ENCODE assay signal across 1 cellular context in genomic region chr2:108193251-108193650, GRCh38.
TF ChIP-seq lines count a peak whose summit lies in the region.

No MANE protein-coding gene starts in this region.

TF ChIP-seq in HepG2, 621 proteins besides CTCF, POLR2A, EP300 and RAD21 (continued from another document and continues in another):
- no peak for TF ChIP-seq SIN3B (IDR thresholded peaks at IDR 0.05; ENCODE audit: low read length)
- TF ChIP-seq BORCS8-MEF2B (CRISPR knock-in tag; IDR thresholded peaks at IDR 0.05): no peak
- no peak for TF ChIP-seq GABPA (IDR thresholded peaks at IDR 0.05; ENCODE audit: low read depth, low read length)
- 0 out of 2 replicates have a peak, but pooled peaks have one; percentile 17 for TF ChIP-seq GABPA (CRISPR knock-in tag; IDR thresholded peaks at IDR 0.05; ENCODE audit: low read depth)
- TF ChIP-seq ZNF431 (CRISPR knock-in tag; IDR thresholded peaks at IDR 0.05; ENCODE audit: borderline replicate concordance, low read depth): no peak
- TF ChIP-seq ASH2L (IDR thresholded peaks at IDR 0.05; ENCODE audit: insufficient read length, low read depth, low read length): no peak
- no peak for TF ChIP-seq PLSCR1 (CRISPR knock-in tag; IDR thresholded peaks at IDR 0.05; ENCODE audit: borderline replicate concordance)
- TF ChIP-seq CCAR2 (optimal IDR thresholded peaks at IDR 0.05; ENCODE audit: low read depth, low read length): no peak
- TF ChIP-seq GMEB1 (CRISPR knock-in tag; IDR thresholded peaks at IDR 0.05; ENCODE audit: borderline replicate concordance): no peak
- TF ChIP-seq ZNF639 (CRISPR knock-in tag; conservative IDR thresholded peaks at IDR 0.05): no peak
- no peak for TF ChIP-seq ZNF570 (CRISPR knock-in tag; IDR thresholded peaks at IDR 0.05; ENCODE audit: borderline replicate concordance)
- TF ChIP-seq ZNF737 (CRISPR knock-in tag; IDR thresholded peaks at IDR 0.05; ENCODE audit: borderline replicate concordance): no peak
- 0 out of 2 replicates have a peak, but pooled peaks have one; percentile 12 for TF ChIP-seq FOXA1 (IDR thresholded peaks at IDR 0.05)
- no peak for TF ChIP-seq FOXA1 (CRISPR knock-in tag; IDR thresholded peaks at IDR 0.05)
- TF ChIP-seq ZNF430 (CRISPR knock-in tag; IDR thresholded peaks at IDR 0.05): no peak
- no peak for TF ChIP-seq ZBTB34 (CRISPR knock-in tag; IDR thresholded peaks at IDR 0.05)
- no peak for TF ChIP-seq PRDM10 (CRISPR knock-in tag; IDR thresholded peaks at IDR 0.05; ENCODE audit: low read depth)
- no peak for TF ChIP-seq ZNF652 (CRISPR knock-in tag; IDR thresholded peaks at IDR 0.05; ENCODE audit: borderline replicate concordance, low read depth)
- no peak for TF ChIP-seq SOX6 (IDR thresholded peaks at IDR 0.05)
- peak; percentile 36; the same call in 1 of the 2 replicates for TF ChIP-seq SOX6 (CRISPR knock-in tag; IDR thresholded peaks at IDR 0.05)
- no peak for TF ChIP-seq ZNF83 (CRISPR knock-in tag; IDR thresholded peaks at IDR 0.05; ENCODE audit: borderline replicate concordance)
- TF ChIP-seq TBP (CRISPR knock-in tag; IDR thresholded peaks at IDR 0.05): no peak
- TF ChIP-seq NCOA1 (CRISPR knock-in tag; IDR thresholded peaks at IDR 0.05): no peak
- TF ChIP-seq ZNF281 (CRISPR knock-in tag; IDR thresholded peaks at IDR 0.05; ENCODE audit: borderline replicate concordance): no peak
- TF ChIP-seq FOXC1 (CRISPR knock-in tag; IDR thresholded peaks at IDR 0.05; ENCODE audit: borderline replicate concordance): no peak
- no peak for TF ChIP-seq ZNF460 (CRISPR knock-in tag; IDR thresholded peaks at IDR 0.05; ENCODE audit: borderline replicate concordance)
- no peak for TF ChIP-seq HNRNPL (IDR thresholded peaks at IDR 0.05; ENCODE audit: low read depth, low read length)
- no peak for TF ChIP-seq THAP8 (CRISPR knock-in tag; IDR thresholded peaks at IDR 0.05; ENCODE audit: borderline replicate concordance)
- no peak for TF ChIP-seq GLI4 (CRISPR knock-in tag; IDR thresholded peaks at IDR 0.05; ENCODE audit: borderline replicate concordance)
- no peak for TF ChIP-seq SP2 (CRISPR knock-in tag; IDR thresholded peaks at IDR 0.05)
- no peak for TF ChIP-seq RERE (CRISPR knock-in tag; IDR thresholded peaks at IDR 0.05; ENCODE audit: low read depth)
- TF ChIP-seq PAWR (CRISPR knock-in tag; IDR thresholded peaks at IDR 0.05; ENCODE audit: borderline replicate concordance): no peak
- no peak for TF ChIP-seq RFXANK (CRISPR knock-in tag; IDR thresholded peaks at IDR 0.05)
- TF ChIP-seq TCF7 (IDR thresholded peaks at IDR 0.05; ENCODE audit: low read depth): peak; percentile 59
- TF ChIP-seq SNAPC4 (CRISPR knock-in tag; IDR thresholded peaks at IDR 0.05): no peak
- no peak for TF ChIP-seq KMT2A (CRISPR knock-in tag; IDR thresholded peaks at IDR 0.05)
